Comparison of ENCODE assay signal across 8 cellular contexts in the genomic region with DNA sequence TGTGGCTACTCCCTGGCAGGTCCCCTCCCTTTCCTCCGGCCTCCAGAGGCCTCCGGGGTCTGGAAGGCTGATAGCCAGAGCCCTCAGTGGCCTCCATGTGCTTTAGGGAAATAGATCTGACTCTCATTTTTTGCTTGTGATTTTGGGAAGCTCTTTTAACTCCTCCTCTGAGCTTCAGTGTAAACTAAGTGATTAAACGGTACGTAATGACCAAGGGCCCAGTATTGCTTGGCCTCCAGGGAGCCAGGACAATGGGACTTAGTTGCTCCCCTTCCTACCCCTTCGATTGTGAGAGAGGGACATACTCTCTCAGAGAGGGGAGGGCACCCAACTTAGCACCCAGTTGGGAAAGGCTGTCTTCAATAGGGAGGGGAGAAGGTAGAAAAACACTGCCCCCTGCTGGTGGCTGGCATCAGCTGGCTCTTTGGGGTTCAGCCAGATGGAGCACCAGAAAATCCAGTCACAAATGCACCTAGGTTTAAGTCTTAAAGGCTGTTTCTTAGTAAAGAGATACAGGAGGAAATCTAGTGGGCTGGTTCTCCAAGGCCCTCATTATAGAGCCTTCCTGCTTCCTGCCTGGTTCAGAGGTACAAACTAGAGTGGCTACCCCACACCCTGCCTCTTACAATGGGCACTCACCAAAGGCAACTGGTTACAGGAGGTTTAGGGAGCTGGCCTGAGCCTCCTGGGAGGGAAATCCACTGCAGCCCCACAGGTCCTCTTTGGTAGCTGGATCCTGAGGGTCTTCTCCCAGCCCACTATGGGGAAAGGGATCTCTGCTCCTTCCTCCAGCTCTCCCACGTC. TPM values are rescaled to one million over a fixed set of nuclear protein-coding genes. Genes with fewer than 3 reads are reported as not detected.
A peak's percentile ranks its signal among the peaks of the same experiment; 100 is the strongest.
DNase-seq lines count a peak whose midpoint lies in the region; ATAC-seq and TF ChIP-seq lines count a peak whose summit lies in the region.

No MANE protein-coding gene starts in this region.

- 48 to 57% methylated on average over 6 of the region's 6 CpGs for WGBS in thyroid gland, 2 donors

- H3K27me3 ChIP-seq in thyroid gland = no peaks in the 10 kb centered on the region

- DNase-seq in Calu3 = peak; percentile 85
- DNase-seq in Jurkat, Clone E6-1 (ENCODE audit: low read depth, low spot score) = peak; percentile 64
- peak; percentile 14 to 57 for DNase-seq in SHP77 (lab: John Stamatoyannopoulos, UW)
- DNase-seq in activated T-helper 9 cell treated with anti-CD3 and anti-CD28 coated beads, Interleukin-2, amount 50 U/mL, for 16 hours (ENCODE audit: low read depth) = peak; percentile 82
- peak; percentile 59 for DNase-seq in fibroblast of the conjunctiva (ENCODE audit: low read depth)
- DNase-seq in omental fat pad (ENCODE audit: low spot score) = peak; percentile 83
- peak; percentile 80 to 82 for DNase-seq in thyroid gland

- peaks cover 3 to 19% of the 10 kb centered on the region in 2 donors for H3K36me3 ChIP-seq in thyroid gland

- intact Hi-C loops in Calu3 (cut with micrococcal nuclease; ENCODE audit: unreplicated experiment) (loop anchor here (1.0 to 5.0 kb wide), 4 partner anchors 38 to 106 kb away; no protein-coding TSS in a partner anchor), thyroid gland (cut with DNase I) (loop anchor here (2.0 to 5.0 kb wide), 2 partner anchors 41 to 93 kb away; no protein-coding TSS in a partner anchor)

- H3K27me3 Mint-ChIP-seq in Calu3 (ENCODE audit: unreplicated experiment) = peaks cover 11% of the 10 kb centered on the region

- no peaks in the 10 kb centered on the region for H3K9me3 Mint-ChIP-seq in Calu3 (ENCODE audit: low read depth, unreplicated experiment)

- no peak overlapping the region for H3K4me3 Mint-ChIP-seq in Calu3 (ENCODE audit: low read depth, unreplicated experiment)

- CTCF ChIA-PET in Calu3 (lab: Charles Lee) = interaction anchor here (0.8 to 3.2 kb wide), 11 partner anchors 15 to 105 kb away, joined by 3 to 26 read pairs (median 5); a partner anchor contains a TSS

- peak; percentile 96 for TF ChIP-seq CTCF in Calu3 (IDR thresholded peaks at IDR 0.05; ENCODE audit: unreplicated experiment)
- peak in 2 of 3 donors; percentile 37 to 77 for TF ChIP-seq CTCF in omental fat pad (IDR thresholded peaks at IDR 0.05)
- TF ChIP-seq CTCF in thyroid gland (IDR thresholded peaks at IDR 0.05) = peak; percentile 80 to 96 (median 85)

- no peak overlapping the region for H3K27ac Mint-ChIP-seq in Calu3 (ENCODE audit: unreplicated experiment)

- no peaks in the 10 kb centered on the region for H3K4me1 ChIP-seq in thyroid gland

- no peaks in the 10 kb centered on the region for H3K4me1 Mint-ChIP-seq in Calu3 (ENCODE audit: low read depth, unreplicated experiment)

- peak overlapping the region in 2 of 3 donors; percentile 4 to 6 for H3K27ac ChIP-seq in thyroid gland

- H3K36me3 Mint-ChIP-seq in Calu3 (ENCODE audit: insufficient read depth, unreplicated experiment) = peaks cover 5% of the 10 kb centered on the region

- no TSS peak for BruUV-seq in Calu3 (replicated peaks; lab: Mats Ljungman, UMichigan)

- H3K9me3 ChIP-seq in thyroid gland = no peaks in the 10 kb centered on the region

- H3K4me3 ChIP-seq in Jurkat, Clone E6-1 (ENCODE audit: low read length) = no peak overlapping the region
- H3K4me3 ChIP-seq in thyroid gland (replicated peaks in 1 of 3) = no peak overlapping the region

- TF ChIP-seq POLR2A in thyroid gland (IDR thresholded peaks at IDR 0.05) = no peak

- ATAC-seq in omental fat pad (ENCODE audit: low FRiP score) (no peak), GM19324 (IDR thresholded peaks at IDR 0.05; ENCODE audit: low FRiP score, unreplicated experiment) (no peak)

RNA-seq across cellular contexts. Expression of a gene that starts 28.6 kb away (rescaled TPM):
- total RNA-seq in Calu3 (2022) = 41.8 and 45.1 TPM in 2 replicates
- polyA plus RNA-seq in Jurkat, Clone E6-1 (2012; ENCODE audit: insufficient read depth, insufficient read length) = 66.3 TPM
- 10 to 100 TPM; 38.4 to 55.8 (median 50.4) TPM for total RNA-seq in omental fat pad
- total RNA-seq in thyroid gland = 10 to 100 TPM; 52.9 to 62.1 (median 57.0) TPM

RNA-seq across cellular contexts. Expression of a gene that starts 51.7 kb away (rescaled TPM):
- total RNA-seq in Calu3 (2022) (7.6 and 8.0 TPM in 2 replicates), omental fat pad (10 to 100 TPM; 14.3 to 73.3 (median 39.4) TPM), thyroid gland (10 to 100 TPM; 14.5 to 21.2 (median 15.9) TPM)
- polyA plus RNA-seq in Jurkat, Clone E6-1 (2012; ENCODE audit: insufficient read depth, insufficient read length) = 12.4 TPM
